Comparison of ENCODE assay signal across 30 cellular contexts in the genomic region with DNA sequence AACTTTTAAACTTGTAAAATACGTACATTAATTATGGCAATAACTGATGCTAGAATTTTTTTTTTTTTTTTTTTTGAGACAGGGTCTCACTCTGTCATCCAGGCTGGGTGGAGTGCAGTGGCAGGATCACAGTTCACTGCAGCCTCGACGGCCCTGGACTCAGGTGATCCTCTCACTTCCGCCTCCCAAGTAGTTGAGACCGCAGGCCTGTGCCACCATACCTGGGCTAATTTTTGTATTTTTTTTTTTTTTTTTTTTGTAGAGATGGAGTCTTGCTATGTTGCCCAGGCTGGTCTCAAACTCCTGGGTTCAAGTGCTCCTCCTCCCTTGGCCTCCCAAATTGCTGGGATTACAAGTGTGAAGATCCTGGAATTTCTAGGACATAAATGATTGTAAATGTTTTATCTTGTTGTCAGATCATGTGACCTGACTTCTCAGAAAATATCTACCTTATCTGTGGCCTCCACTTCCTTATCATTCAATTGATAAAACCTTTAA.
"Had no signal": no experiment of that assay in that cellular context is flagged by ENCODE, and none has a peak within 500 bp of the region (broad histone marks: within the 10 kb centered on the region; RNA-seq: fewer than 3 reads in every experiment).

No MANE protein-coding gene starts in this region.

- H3K27me3 Mint-ChIP-seq: progenitor cell of endocrine pancreas; stimulated activated memory B cell treated with anti-CD40 and anti-IgM and Interleukin-4, amounts not matched to agents 10 μg/mL and 1 μg/mL and 100 μg/mL, for 72 hours; stimulated activated naive CD8-positive, alpha-beta T cell treated with anti-CD3 and anti-CD28 coated beads, Interleukin-15, amount 100 ng/mL, for 72 hours; type B pancreatic cell had no signal

- H3K4me3 ChIP-seq: neural progenitor cell, ovary, psoas muscle, right atrium auricular region, skin epidermis, spleen, suprapubic skin, testis, tibial artery, upper lobe of right lung, uterus had no signal

- H3K9me3 ChIP-seq: ovary, right atrium auricular region, suprapubic skin, testis, tibial artery, transverse colon, upper lobe of right lung, uterus had no signal

- H3K27me3 ChIP-seq: neural progenitor cell, ovary, right atrium auricular region, spleen, suprapubic skin, testis, tibial artery, transverse colon, upper lobe of right lung, uterus had no signal

- H3K27ac ChIP-seq: neural progenitor cell, ovary, parathyroid adenoma, psoas muscle, right atrium auricular region, skin epidermis, spleen, suprapubic skin, testis, tibial artery, upper lobe of right lung, uterus had no signal

- H3K36me3 ChIP-seq: neural progenitor cell, ovary, right atrium auricular region, spleen, suprapubic skin, tibial artery, transverse colon, upper lobe of right lung, uterus had no signal

- H3K4me1 ChIP-seq: parathyroid adenoma, uterus had no signal

- H3K27ac Mint-ChIP-seq: natural killer cell; neural progenitor cell; stimulated activated memory B cell treated with anti-CD40 and anti-IgM and Interleukin-4, amounts not matched to agents 10 μg/mL and 1 μg/mL and 100 μg/mL, for 72 hours; stimulated activated naive CD8-positive, alpha-beta T cell treated with anti-CD3 and anti-CD28 coated beads, Interleukin-15, amount 100 ng/mL, for 72 hours had no signal

- H2AFZ ChIP-seq: neural progenitor cell, parathyroid adenoma had no signal

- H3K9me3 Mint-ChIP-seq: natural killer cell; stimulated activated naive CD8-positive, alpha-beta T cell treated with anti-CD3 and anti-CD28 coated beads, Interleukin-15, amount 100 ng/mL, for 72 hours; type B pancreatic cell had no signal

- H3K36me3 Mint-ChIP-seq: natural killer cell; neural progenitor cell; stimulated activated memory B cell treated with anti-CD40 and anti-IgM and Interleukin-4, amounts not matched to agents 10 μg/mL and 1 μg/mL and 100 μg/mL, for 72 hours; type B pancreatic cell had no signal

- DNase-seq: naive thymus-derived CD4-positive, alpha-beta T cell; natural killer cell; occipital lobe; ovary; posterior cingulate gyrus; psoas muscle; spleen; stimulated activated CD4-positive, alpha-beta T cell treated with anti-CD3 and anti-CD28 coated beads, Interleukin-12 subunit alpha, Interleukin-12 subunit beta, amount 100 ng/mL, for 4 hours; stimulated activated CD4-positive, alpha-beta T cell treated with anti-CD3 and anti-CD28 coated beads, Interleukin-1b, Interleukin-23, amount 100 ng/mL, for 48 hours; stimulated activated CD4-positive, alpha-beta T cell treated with anti-CD3 and anti-CD28 coated beads, Interleukin-4, amount 100 ng/mL, for 1 hour; stimulated activated CD4-positive, alpha-beta T cell treated with anti-CD3 and anti-CD28 coated beads, Interleukin-4, amount 100 ng/mL, for 4 hours; stimulated activated CD8-positive, alpha-beta memory T cell treated with anti-CD3 and anti-CD28 coated beads, Interleukin-4, amount 100 ng/mL, for 48 hours; stimulated activated naive CD4-positive, alpha-beta T cell; stimulated activated naive CD8-positive, alpha-beta T cell treated with anti-CD3 and anti-CD28 coated beads, Interleukin-15, amount 100 ng/mL, for 72 hours; stimulated activated naive CD8-positive, alpha-beta T cell treated with anti-CD3 and anti-CD28 coated beads, Interleukin-15, Interleukin-2, amounts not matched to agents 100 U/mL and 50 U/mL, for 24 hours; substantia nigra; testis; tibial artery; transverse colon; upper lobe of right lung; uterus had no signal

- ATAC-seq: naive thymus-derived CD4-positive, alpha-beta T cell; natural killer cell; psoas muscle; sciatic nerve; stimulated activated memory B cell treated with anti-CD40 and anti-IgM and Interleukin-4, amounts not matched to agents 10 μg/mL and 1 μg/mL and 100 μg/mL, for 72 hours; stimulated activated naive CD8-positive, alpha-beta T cell treated with anti-CD3 and anti-CD28 coated beads, Interleukin-15, amount 100 ng/mL, for 72 hours; stimulated activated naive CD8-positive, alpha-beta T cell treated with anti-CD3 and anti-CD28 coated beads, Interleukin-15, Interleukin-2, amounts not matched to agents 100 U/mL and 50 U/mL, for 24 hours; upper lobe of right lung had no signal

- H3K4me3 Mint-ChIP-seq: natural killer cell; neural progenitor cell; stimulated activated memory B cell treated with anti-CD40 and anti-IgM and Interleukin-4, amounts not matched to agents 10 μg/mL and 1 μg/mL and 100 μg/mL, for 72 hours; stimulated activated naive CD8-positive, alpha-beta T cell treated with anti-CD3 and anti-CD28 coated beads, Interleukin-15, amount 100 ng/mL, for 72 hours had no signal
